Comparison of ENCODE assay signal across 9 cellular contexts in genomic region chr12:50786498-50787231, GRCh38. TPM values are rescaled to one million over a fixed set of nuclear protein-coding genes. Genes with fewer than 3 reads are reported as not detected.
A peak's percentile ranks its signal among the peaks of the same experiment; 100 is the strongest.
DNase-seq lines count a peak whose midpoint lies in the region; ATAC-seq and TF ChIP-seq lines count a peak whose summit lies in the region.
"Had no signal": no experiment of that assay in that cellular context is flagged by ENCODE, and none has a peak within 500 bp of the region (broad histone marks: within the 10 kb centered on the region; RNA-seq: fewer than 3 reads in every experiment).

No MANE protein-coding gene starts in this region.

- H2BK15ac ChIP-seq in neuronal stem cell (ENCODE audit: low read length) = no peak overlapping the region

- H3K4me3 ChIP-seq in HEK293 (ENCODE audit: low read depth, low read length) = no peak overlapping the region
- no peak overlapping the region for H3K4me3 ChIP-seq in astrocyte of the cerebellum (ENCODE audit: low read depth, low read length)
- no peak overlapping the region for H3K4me3 ChIP-seq in neuronal stem cell (ENCODE audit: low read length in 2 of 2)

- TF ChIP-seq CTCF in HEK293 (tag by site-specific recombination; IDR thresholded peaks at IDR 0.05) = no peak
- no peak for TF ChIP-seq CTCF in astrocyte of the cerebellum (IDR thresholded peaks at IDR 0.05; ENCODE audit: low read depth, low read length, missing control alignments)

- H3K9me3 ChIP-seq in HEK293 (ENCODE audit: control insufficient read depth, insufficient read depth, low read depth, low read length) (no peaks in the 10 kb centered on the region), neuronal stem cell (replicated peaks in 1 of 2; ENCODE audit: control insufficient read depth in 2 of 2, insufficient read depth in 1 of 2, low read depth in 1 of 2, low read length in 2 of 2) (peaks cover 1 to 17% of the 10 kb centered on the region in 2 donors)

- no peak overlapping the region for H4K8ac ChIP-seq in neuronal stem cell (ENCODE audit: low read depth, low read length)

- H3K4ac ChIP-seq in neuronal stem cell (ENCODE audit: low read length) = no peak overlapping the region

- H2BK12ac ChIP-seq in neuronal stem cell (ENCODE audit: low read length) = no peak overlapping the region

- H3K79me1 ChIP-seq in neuronal stem cell (ENCODE audit: low read depth, low read length) = no peaks in the 10 kb centered on the region

- H2AFZ ChIP-seq in neuronal stem cell (ENCODE audit: low read length) = no peak overlapping the region

- H3K27me3 ChIP-seq in neuronal stem cell (ENCODE audit: control insufficient read depth in 3 of 3, insufficient read depth in 3 of 3, low read depth in 1 of 3, low read length in 3 of 3) = no peaks in the 10 kb centered on the region

- H3K36me3 ChIP-seq in HEK293 (ENCODE audit: control insufficient read depth in 2 of 2, insufficient read depth in 1 of 2, low read length in 2 of 2) = peaks cover 2 to 8% of the 10 kb centered on the region in 2 experiments; a peak in 2 of 3 replicates
- H3K36me3 ChIP-seq in neuronal stem cell (replicated peaks in 1 of 2; ENCODE audit: control insufficient read depth in 2 of 2, insufficient read depth in 2 of 2, low read length in 2 of 2) = peaks cover 0 to 9% of the 10 kb centered on the region in 2 donors

- DNase-seq in 8988T (peak; percentile 26), astrocyte of the cerebellum (ENCODE audit: low read depth) (peak; percentile 85), kidney tubule cell (ENCODE audit: low spot score) (peak; percentile 95), neuronal stem cell (ENCODE audit: low spot score) (no peak), activated gamma-delta T cell treated with Interleukin-2 at 50 U/mL for 16 hours (no peak), pons (ENCODE audit: low spot score) (no peak)
- DNase-seq: stimulated activated naive B cell treated with anti-CD40 and anti-IgM and Interleukin-4, amounts not matched to agents 10 μg/mL and 1 μg/mL and 100 μg/mL, for 72 hours had no signal

- no peak overlapping the region for H3K14ac ChIP-seq in neuronal stem cell (ENCODE audit: low read length)

- no peak overlapping the region for H3K18ac ChIP-seq in neuronal stem cell (ENCODE audit: low read length)

- no peak overlapping the region for H3K23ac ChIP-seq in neuronal stem cell (ENCODE audit: low read depth, low read length, poor library complexity)

- H2AK5ac ChIP-seq in neuronal stem cell (ENCODE audit: low read depth, low read length) = no peak overlapping the region

- 0 out of 2 replicates have a peak, but pooled peaks cover 3% of the 10 kb centered on the region for H3K4me1 ChIP-seq in HEK293 (ENCODE audit: control insufficient read depth, insufficient read depth, low read length)
- no peaks in the 10 kb centered on the region for H3K4me1 ChIP-seq in neuronal stem cell (ENCODE audit: control insufficient read depth in 2 of 2, insufficient read depth in 1 of 2, low read depth in 1 of 2, low read length in 2 of 2)

- H3K9ac ChIP-seq in neuronal stem cell (ENCODE audit: low read depth, low read length, poor library complexity) = no peak overlapping the region

- H2BK120ac ChIP-seq in neuronal stem cell (ENCODE audit: low read depth, low read length) = no peak overlapping the region

- H3K4me2 ChIP-seq in neuronal stem cell (ENCODE audit: insufficient read depth, low read length, poor library complexity, severe bottlenecking) = no peak overlapping the region

- H3K27ac ChIP-seq in HEK293 (ENCODE audit: extremely low read depth, low read depth, low read length) (no peak overlapping the region), neuronal stem cell (replicated peaks; ENCODE audit: low read length) (no peak overlapping the region)

- no peak overlapping the region for H4K91ac ChIP-seq in neuronal stem cell (ENCODE audit: low read depth, low read length, poor library complexity)

- POLR2A ChIA-PET in HEK293 (lab: Yijun Ruan, JAX) = interaction anchor here (1.3 kb wide), 1 partner anchor 23 kb away, joined by 7 read pairs; the partner anchor contains the start of gene ATF1

- WGBS in neuronal stem cell (ENCODE audit: extremely low coverage in 2 of 2, insufficient read length in 2 of 2, insufficient replicate concordance in 1 of 2), 2 donors = no CpG with 5 or more reads among the region's 3 CpGs

- ATAC-seq in GM21390 (IDR thresholded peaks at IDR 0.05; ENCODE audit: unreplicated experiment) = no peak
- ATAC-seq: stimulated activated naive B cell treated with anti-CD40 and anti-IgM and Interleukin-4, amounts not matched to agents 10 μg/mL and 1 μg/mL and 100 μg/mL, for 72 hours had no signal

- H2BK5ac ChIP-seq in neuronal stem cell (ENCODE audit: low read length) = no peak overlapping the region

- CTCF ChIA-PET in HEK293 (lab: Yijun Ruan, JAX) = interaction anchor here (1.2 to 1.6 kb wide), 3 partner anchors 18 to 51 kb away, joined by 3 to 9 read pairs (median 6); no protein-coding TSS in a partner anchor

- in situ Hi-C loops in astrocyte of the cerebellum (cut with HindIII; ENCODE audit: low sequenced_read_pairs) = no loop called here

TF ChIP-seq in HEK293, 187 proteins besides CTCF, POLR2A, EP300 and RAD21:
- TF ChIP-seq, protein P1, sequence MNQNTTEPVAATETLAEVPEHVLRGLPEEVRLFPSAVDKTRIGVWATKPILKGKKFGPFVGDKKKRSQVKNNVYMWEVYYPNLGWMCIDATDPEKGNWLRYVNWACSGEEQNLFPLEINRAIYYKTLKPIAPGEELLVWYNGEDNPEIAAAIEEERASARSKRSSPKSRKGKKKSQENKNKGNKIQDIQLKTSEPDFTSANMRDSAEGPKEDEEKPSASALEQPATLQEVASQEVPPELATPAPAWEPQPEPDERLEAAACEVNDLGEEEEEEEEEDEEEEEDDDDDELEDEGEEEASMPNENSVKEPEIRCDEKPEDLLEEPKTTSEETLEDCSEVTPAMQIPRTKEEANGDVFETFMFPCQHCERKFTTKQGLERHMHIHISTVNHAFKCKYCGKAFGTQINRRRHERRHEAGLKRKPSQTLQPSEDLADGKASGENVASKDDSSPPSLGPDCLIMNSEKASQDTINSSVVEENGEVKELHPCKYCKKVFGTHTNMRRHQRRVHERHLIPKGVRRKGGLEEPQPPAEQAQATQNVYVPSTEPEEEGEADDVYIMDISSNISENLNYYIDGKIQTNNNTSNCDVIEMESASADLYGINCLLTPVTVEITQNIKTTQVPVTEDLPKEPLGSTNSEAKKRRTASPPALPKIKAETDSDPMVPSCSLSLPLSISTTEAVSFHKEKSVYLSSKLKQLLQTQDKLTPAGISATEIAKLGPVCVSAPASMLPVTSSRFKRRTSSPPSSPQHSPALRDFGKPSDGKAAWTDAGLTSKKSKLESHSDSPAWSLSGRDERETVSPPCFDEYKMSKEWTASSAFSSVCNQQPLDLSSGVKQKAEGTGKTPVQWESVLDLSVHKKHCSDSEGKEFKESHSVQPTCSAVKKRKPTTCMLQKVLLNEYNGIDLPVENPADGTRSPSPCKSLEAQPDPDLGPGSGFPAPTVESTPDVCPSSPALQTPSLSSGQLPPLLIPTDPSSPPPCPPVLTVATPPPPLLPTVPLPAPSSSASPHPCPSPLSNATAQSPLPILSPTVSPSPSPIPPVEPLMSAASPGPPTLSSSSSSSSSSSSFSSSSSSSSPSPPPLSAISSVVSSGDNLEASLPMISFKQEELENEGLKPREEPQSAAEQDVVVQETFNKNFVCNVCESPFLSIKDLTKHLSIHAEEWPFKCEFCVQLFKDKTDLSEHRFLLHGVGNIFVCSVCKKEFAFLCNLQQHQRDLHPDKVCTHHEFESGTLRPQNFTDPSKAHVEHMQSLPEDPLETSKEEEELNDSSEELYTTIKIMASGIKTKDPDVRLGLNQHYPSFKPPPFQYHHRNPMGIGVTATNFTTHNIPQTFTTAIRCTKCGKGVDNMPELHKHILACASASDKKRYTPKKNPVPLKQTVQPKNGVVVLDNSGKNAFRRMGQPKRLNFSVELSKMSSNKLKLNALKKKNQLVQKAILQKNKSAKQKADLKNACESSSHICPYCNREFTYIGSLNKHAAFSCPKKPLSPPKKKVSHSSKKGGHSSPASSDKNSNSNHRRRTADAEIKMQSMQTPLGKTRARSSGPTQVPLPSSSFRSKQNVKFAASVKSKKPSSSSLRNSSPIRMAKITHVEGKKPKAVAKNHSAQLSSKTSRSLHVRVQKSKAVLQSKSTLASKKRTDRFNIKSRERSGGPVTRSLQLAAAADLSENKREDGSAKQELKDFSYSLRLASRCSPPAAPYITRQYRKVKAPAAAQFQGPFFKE (tag by site-specific recombination; IDR thresholded peaks at IDR 0.05; ENCODE audit: borderline replicate concordance) = no peak
- TF ChIP-seq, protein P2, sequence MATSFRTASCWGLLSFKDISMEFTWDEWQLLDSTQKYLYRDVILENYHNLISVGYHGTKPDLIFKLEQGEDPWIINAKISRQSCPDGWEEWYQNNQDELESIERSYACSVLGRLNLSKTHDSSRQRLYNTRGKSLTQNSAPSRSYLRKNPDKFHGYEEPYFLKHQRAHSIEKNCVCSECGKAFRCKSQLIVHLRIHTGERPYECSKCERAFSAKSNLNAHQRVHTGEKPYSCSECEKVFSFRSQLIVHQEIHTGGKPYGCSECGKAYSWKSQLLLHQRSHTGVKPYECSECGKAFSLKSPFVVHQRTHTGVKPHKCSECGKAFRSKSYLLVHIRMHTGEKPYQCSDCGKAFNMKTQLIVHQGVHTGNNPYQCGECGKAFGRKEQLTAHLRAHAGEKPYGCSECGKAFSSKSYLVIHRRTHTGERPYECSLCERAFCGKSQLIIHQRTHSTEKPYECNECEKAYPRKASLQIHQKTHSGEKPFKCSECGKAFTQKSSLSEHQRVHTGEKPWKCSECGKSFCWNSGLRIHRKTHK (tag by site-specific recombination; IDR thresholded peaks at IDR 0.05) = peak; percentile 93
- TF ChIP-seq KLF17 (tag by site-specific recombination; IDR thresholded peaks at IDR 0.05) = peak; percentile 90

RNA-seq across cellular contexts. Expression of gene ATF1, which starts 22.8 kb away (rescaled TPM):
- polyA plus RNA-seq in neuronal stem cell (2013, experiment 1 of 2) = 19.7 TPM
- 18.1 TPM for polyA plus RNA-seq in neuronal stem cell (2013, experiment 2 of 2)

RNA-seq across cellular contexts. Expression of gene TMPRSS12, which starts 56.1 kb away (rescaled TPM):
- polyA plus RNA-seq in neuronal stem cell (2013, experiment 1 of 2) = not detected
- not detected for polyA plus RNA-seq in neuronal stem cell (2013, experiment 2 of 2)

Comparison
In these comparisons a context has a peak if more than half of its experiments do, and no peak if none do; other contexts are left out.
1. DNase-seq: peak in 8988T (single experiment), astrocyte of the cerebellum (single experiment) and kidney tubule cell (single experiment); none in neuronal stem cell (single experiment), activated gamma-delta T cell treated with Interleukin-2 at 50 U/mL for 16 hours (single experiment) and pons (single experiment).